Comparison of ENCODE assay signal across 1 cellular context in genomic region chr6:36349240-36349639, GRCh38.
TF ChIP-seq lines count a peak whose summit lies in the region.

No MANE protein-coding gene starts in this region.

TF ChIP-seq in endothelial cell of umbilical vein, 7 proteins besides CTCF, POLR2A, EP300 and RAD21 (continued from another document):
- no peak for TF ChIP-seq EZH2 (IDR thresholded peaks at IDR 0.05; ENCODE audit: borderline replicate concordance, low read depth, low read length, severe bottlenecking)
- TF ChIP-seq FOS (IDR thresholded peaks at IDR 0.05; ENCODE audit: borderline replicate concordance, insufficient read depth, low read length), result no peak
TF ChIP-seq in endothelial cell of umbilical vein: peak in this region for 0.
